1 cellular context compared by ENCODE assay signal in the genomic region with DNA sequence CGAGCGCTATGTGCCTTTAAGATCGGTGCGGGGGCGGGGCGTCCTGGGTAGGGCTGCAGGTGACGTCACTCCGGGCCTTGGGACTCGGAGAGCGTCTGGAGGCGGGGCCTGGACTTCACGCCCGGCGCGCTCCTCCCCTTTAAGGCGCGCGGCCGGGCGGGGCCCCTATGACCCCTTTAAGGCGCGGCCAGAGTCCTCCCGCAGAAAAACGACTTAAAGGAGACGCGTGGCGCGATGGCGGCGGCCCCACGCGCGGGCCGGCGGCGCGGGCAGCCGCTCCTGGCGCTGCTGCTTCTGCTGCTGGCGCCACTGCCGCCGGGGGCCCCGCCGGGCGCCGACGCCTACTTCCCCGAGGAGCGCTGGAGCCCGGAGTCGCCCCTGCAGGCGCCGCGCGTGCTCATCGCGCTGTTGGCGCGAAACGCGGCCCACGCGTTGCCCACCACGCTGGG.
A peak's percentile ranks its signal among the peaks of the same experiment; 100 is the strongest.
TF ChIP-seq lines count a peak whose summit lies in the region.

A gene (plus strand): TSS at position 170 of the 449 bp plus-strand sequence. CDS start 65 bp downstream, at position 235.

TF ChIP-seq in K562, 482 proteins besides CTCF, POLR2A, EP300 and RAD21 (continued from another document):
- TF ChIP-seq, protein P1, sequence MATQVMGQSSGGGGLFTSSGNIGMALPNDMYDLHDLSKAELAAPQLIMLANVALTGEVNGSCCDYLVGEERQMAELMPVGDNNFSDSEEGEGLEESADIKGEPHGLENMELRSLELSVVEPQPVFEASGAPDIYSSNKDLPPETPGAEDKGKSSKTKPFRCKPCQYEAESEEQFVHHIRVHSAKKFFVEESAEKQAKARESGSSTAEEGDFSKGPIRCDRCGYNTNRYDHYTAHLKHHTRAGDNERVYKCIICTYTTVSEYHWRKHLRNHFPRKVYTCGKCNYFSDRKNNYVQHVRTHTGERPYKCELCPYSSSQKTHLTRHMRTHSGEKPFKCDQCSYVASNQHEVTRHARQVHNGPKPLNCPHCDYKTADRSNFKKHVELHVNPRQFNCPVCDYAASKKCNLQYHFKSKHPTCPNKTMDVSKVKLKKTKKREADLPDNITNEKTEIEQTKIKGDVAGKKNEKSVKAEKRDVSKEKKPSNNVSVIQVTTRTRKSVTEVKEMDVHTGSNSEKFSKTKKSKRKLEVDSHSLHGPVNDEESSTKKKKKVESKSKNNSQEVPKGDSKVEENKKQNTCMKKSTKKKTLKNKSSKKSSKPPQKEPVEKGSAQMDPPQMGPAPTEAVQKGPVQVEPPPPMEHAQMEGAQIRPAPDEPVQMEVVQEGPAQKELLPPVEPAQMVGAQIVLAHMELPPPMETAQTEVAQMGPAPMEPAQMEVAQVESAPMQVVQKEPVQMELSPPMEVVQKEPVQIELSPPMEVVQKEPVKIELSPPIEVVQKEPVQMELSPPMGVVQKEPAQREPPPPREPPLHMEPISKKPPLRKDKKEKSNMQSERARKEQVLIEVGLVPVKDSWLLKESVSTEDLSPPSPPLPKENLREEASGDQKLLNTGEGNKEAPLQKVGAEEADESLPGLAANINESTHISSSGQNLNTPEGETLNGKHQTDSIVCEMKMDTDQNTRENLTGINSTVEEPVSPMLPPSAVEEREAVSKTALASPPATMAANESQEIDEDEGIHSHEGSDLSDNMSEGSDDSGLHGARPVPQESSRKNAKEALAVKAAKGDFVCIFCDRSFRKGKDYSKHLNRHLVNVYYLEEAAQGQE (CRISPR knock-in tag; IDR thresholded peaks at IDR 0.05; ENCODE audit: low read depth) = peak; percentile 28; the same call in 1 of the 2 replicates
- TF ChIP-seq NEUROD1 (IDR thresholded peaks at IDR 0.05; ENCODE audit: borderline replicate concordance, low read depth, low read length, partially characterized antibody) = peak; percentile 77
- TF ChIP-seq, protein P2, sequence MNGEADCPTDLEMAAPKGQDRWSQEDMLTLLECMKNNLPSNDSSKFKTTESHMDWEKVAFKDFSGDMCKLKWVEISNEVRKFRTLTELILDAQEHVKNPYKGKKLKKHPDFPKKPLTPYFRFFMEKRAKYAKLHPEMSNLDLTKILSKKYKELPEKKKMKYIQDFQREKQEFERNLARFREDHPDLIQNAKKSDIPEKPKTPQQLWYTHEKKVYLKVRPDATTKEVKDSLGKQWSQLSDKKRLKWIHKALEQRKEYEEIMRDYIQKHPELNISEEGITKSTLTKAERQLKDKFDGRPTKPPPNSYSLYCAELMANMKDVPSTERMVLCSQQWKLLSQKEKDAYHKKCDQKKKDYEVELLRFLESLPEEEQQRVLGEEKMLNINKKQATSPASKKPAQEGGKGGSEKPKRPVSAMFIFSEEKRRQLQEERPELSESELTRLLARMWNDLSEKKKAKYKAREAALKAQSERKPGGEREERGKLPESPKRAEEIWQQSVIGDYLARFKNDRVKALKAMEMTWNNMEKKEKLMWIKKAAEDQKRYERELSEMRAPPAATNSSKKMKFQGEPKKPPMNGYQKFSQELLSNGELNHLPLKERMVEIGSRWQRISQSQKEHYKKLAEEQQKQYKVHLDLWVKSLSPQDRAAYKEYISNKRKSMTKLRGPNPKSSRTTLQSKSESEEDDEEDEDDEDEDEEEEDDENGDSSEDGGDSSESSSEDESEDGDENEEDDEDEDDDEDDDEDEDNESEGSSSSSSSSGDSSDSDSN (IDR thresholded peaks at IDR 0.05; ENCODE audit: borderline replicate concordance in 1 of 2, low read depth in 2 of 2, low read length in 2 of 2) = no peak
- TF ChIP-seq TAF1 (IDR thresholded peaks at IDR 0.05; ENCODE audit: control insufficient read depth, extremely low read depth, insufficient read depth, low read length, severe bottlenecking) = peak; percentile 28
- peak; percentile 98 for TF ChIP-seq GATAD2B (IDR thresholded peaks at IDR 0.05; ENCODE audit: borderline replicate concordance)
- TF ChIP-seq, protein P3, sequence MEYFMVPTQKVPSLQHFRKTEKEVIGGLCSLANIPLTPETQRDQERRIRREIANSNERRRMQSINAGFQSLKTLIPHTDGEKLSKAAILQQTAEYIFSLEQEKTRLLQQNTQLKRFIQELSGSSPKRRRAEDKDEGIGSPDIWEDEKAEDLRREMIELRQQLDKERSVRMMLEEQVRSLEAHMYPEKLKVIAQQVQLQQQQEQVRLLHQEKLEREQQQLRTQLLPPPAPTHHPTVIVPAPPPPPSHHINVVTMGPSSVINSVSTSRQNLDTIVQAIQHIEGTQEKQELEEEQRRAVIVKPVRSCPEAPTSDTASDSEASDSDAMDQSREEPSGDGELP (CRISPR knock-in tag; IDR thresholded peaks at IDR 0.05; ENCODE audit: borderline replicate concordance) = peak; percentile 32; the same call in 1 of the 2 replicates
- TF ChIP-seq CXXC5 (CRISPR knock-in tag; IDR thresholded peaks at IDR 0.05) = peak; percentile 88
- TF ChIP-seq, protein P4, sequence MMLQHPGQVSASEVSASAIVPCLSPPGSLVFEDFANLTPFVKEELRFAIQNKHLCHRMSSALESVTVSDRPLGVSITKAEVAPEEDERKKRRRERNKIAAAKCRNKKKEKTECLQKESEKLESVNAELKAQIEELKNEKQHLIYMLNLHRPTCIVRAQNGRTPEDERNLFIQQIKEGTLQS (IDR thresholded peaks at IDR 0.05) = peak; percentile 99
- TF ChIP-seq, protein P4 (CRISPR knock-in tag; conservative IDR thresholded peaks at IDR 0.05) = 0 out of 2 replicates have a peak, but pooled peaks have one; percentile 63
- no peak for TF ChIP-seq PHF20 (IDR thresholded peaks at IDR 0.05; ENCODE audit: partially characterized antibody)
- no peak for TF ChIP-seq ZNF589 (CRISPR knock-in tag; IDR thresholded peaks at IDR 0.05; ENCODE audit: low read depth)
- TF ChIP-seq, protein P5, sequence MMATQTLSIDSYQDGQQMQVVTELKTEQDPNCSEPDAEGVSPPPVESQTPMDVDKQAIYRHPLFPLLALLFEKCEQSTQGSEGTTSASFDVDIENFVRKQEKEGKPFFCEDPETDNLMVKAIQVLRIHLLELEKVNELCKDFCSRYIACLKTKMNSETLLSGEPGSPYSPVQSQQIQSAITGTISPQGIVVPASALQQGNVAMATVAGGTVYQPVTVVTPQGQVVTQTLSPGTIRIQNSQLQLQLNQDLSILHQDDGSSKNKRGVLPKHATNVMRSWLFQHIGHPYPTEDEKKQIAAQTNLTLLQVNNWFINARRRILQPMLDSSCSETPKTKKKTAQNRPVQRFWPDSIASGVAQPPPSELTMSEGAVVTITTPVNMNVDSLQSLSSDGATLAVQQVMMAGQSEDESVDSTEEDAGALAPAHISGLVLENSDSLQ (IDR thresholded peaks at IDR 0.05) = no peak
TF ChIP-seq in K562: peak in this region for 55.
